Comparison of ENCODE assay signal across 1 cellular context in genomic region chr2:149184994-149185393, GRCh38.
TF ChIP-seq lines count a peak whose summit lies in the region.

No MANE protein-coding gene starts in this region.

TF ChIP-seq in HepG2, 621 proteins besides CTCF, POLR2A, EP300 and RAD21:
- TF ChIP-seq, protein P1, sequence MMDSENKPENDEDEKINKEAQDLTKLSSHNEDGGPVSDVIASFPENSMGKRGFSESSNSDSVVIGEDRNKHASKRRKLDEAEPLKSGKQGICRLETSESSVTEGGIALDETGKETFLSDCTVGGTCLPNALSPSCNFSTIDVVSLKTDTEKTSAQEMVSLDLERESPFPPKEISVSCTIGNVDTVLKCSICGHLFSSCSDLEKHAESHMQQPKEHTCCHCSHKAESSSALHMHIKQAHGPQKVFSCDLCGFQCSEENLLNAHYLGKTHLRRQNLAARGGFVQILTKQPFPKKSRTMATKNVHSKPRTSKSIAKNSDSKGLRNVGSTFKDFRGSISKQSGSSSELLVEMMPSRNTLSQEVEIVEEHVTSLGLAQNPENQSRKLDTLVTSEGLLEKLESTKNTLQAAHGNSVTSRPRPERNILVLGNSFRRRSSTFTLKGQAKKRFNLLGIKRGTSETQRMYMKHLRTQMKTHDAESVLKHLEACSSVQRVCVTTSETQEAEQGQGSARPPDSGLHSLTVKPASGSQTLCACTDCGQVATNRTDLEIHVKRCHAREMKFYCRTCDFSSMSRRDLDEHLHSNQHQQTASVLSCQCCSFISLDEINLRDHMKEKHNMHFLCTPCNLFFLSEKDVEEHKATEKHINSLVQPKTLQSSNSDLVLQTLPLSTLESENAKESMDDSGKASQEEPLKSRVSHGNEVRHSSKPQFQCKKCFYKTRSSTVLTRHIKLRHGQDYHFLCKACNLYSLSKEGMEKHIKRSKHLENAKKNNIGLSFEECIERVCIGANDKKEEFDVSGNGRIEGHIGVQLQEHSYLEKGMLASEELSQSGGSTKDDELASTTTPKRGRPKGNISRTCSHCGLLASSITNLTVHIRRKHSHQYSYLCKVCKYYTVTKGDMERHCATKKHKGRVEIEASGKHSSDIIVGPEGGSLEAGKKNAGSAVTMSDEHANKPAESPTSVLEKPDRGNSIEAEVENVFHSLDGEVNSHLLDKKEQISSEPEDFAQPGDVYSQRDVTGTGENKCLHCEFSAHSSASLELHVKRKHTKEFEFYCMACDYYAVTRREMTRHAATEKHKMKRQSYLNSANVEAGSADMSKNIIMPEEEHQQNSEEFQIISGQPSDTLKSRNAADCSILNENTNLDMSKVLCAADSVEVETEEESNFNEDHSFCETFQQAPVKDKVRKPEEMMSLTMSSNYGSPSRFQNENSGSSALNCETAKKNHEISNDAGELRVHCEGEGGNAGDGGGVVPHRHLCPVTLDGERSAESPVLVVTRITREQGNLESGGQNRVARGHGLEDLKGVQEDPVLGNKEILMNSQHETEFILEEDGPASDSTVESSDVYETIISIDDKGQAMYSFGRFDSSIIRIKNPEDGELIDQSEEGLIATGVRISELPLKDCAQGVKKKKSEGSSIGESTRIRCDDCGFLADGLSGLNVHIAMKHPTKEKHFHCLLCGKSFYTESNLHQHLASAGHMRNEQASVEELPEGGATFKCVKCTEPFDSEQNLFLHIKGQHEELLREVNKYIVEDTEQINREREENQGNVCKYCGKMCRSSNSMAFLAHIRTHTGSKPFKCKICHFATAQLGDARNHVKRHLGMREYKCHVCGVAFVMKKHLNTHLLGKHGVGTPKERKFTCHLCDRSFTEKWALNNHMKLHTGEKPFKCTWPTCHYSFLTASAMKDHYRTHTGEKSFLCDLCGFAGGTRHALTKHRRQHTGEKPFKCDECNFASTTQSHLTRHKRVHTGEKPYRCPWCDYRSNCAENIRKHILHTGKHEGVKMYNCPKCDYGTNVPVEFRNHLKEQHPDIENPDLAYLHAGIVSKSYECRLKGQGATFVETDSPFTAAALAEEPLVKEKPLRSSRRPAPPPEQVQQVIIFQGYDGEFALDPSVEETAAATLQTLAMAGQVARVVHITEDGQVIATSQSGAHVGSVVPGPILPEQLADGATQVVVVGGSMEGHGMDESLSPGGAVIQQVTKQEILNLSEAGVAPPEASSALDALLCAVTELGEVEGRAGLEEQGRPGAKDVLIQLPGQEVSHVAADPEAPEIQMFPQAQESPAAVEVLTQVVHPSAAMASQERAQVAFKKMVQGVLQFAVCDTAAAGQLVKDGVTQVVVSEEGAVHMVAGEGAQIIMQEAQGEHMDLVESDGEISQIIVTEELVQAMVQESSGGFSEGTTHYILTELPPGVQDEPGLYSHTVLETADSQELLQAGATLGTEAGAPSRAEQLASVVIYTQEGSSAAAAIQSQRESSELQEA (CRISPR knock-in tag; IDR thresholded peaks at IDR 0.05; ENCODE audit: not compliant biosample characterization), result no peak
- no peak for TF ChIP-seq MED13 (CRISPR knock-in tag; IDR thresholded peaks at IDR 0.05)
- no peak for TF ChIP-seq ZNF263 (CRISPR knock-in tag; IDR thresholded peaks at IDR 0.05)
- no peak for TF ChIP-seq ZBTB42 (CRISPR knock-in tag; IDR thresholded peaks at IDR 0.05)
- TF ChIP-seq ZNF781 (CRISPR knock-in tag; IDR thresholded peaks at IDR 0.05; ENCODE audit: borderline replicate concordance, not compliant biosample characterization), result no peak
- no peak for TF ChIP-seq ZKSCAN1 (IDR thresholded peaks at IDR 0.05; ENCODE audit: low read length)
- TF ChIP-seq ZNF546 (CRISPR knock-in tag; conservative IDR thresholded peaks at IDR 0.05), result no peak
- TF ChIP-seq, protein P2, sequence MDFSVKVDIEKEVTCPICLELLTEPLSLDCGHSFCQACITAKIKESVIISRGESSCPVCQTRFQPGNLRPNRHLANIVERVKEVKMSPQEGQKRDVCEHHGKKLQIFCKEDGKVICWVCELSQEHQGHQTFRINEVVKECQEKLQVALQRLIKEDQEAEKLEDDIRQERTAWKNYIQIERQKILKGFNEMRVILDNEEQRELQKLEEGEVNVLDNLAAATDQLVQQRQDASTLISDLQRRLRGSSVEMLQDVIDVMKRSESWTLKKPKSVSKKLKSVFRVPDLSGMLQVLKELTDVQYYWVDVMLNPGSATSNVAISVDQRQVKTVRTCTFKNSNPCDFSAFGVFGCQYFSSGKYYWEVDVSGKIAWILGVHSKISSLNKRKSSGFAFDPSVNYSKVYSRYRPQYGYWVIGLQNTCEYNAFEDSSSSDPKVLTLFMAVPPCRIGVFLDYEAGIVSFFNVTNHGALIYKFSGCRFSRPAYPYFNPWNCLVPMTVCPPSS (IDR thresholded peaks at IDR 0.05), result no peak
- no peak for TF ChIP-seq SOX6 (IDR thresholded peaks at IDR 0.05)
- TF ChIP-seq SOX6 (CRISPR knock-in tag; IDR thresholded peaks at IDR 0.05), result no peak
- TF ChIP-seq KDM5B (CRISPR knock-in tag; IDR thresholded peaks at IDR 0.05; ENCODE audit: borderline replicate concordance), result no peak
- TF ChIP-seq NFYB (CRISPR knock-in tag; IDR thresholded peaks at IDR 0.05), result no peak
TF ChIP-seq in HepG2: peak in this region for 0.
